8 cellular contexts compared by ENCODE assay signal in genomic region chr11:72722050-72722748, GRCh38. TPM values are rescaled to one million over a fixed set of nuclear protein-coding genes. Genes with fewer than 3 reads are reported as not detected.
DNase-seq lines count a peak whose midpoint lies in the region; ATAC-seq and TF ChIP-seq lines count a peak whose summit lies in the region.

No MANE protein-coding gene starts in this region.

- peak overlapping the region; percentile 92 for H3K4me2 ChIP-seq in OCI-LY1 (ENCODE audit: low read length)

- H3K79me2 ChIP-seq in OCI-LY1 (ENCODE audit: insufficient read depth, low read length), result peaks cover 13% of the 10 kb centered on the region; the same call in 1 of the 2 replicates

- no peaks in the 10 kb centered on the region for H3K9me3 ChIP-seq in OCI-LY1 (ENCODE audit: low read length)
- no peaks in the 10 kb centered on the region for H3K9me3 ChIP-seq in muscle layer of colon (ENCODE audit: low read length)

- H3K27me3 ChIP-seq in OCI-LY1 (ENCODE audit: insufficient read depth, low read length) (no peaks in the 10 kb centered on the region), muscle layer of colon (ENCODE audit: control insufficient read depth in 1 of 2, insufficient read depth in 2 of 2, low read length in 2 of 2) (no peaks in the 10 kb centered on the region)

- H4K20me1 ChIP-seq in OCI-LY1 (ENCODE audit: insufficient read depth, low read length), result no peaks in the 10 kb centered on the region

- peak; percentile 87 for DNase-seq in Caki2 (ENCODE audit: low read depth)
- peak; percentile 95 for DNase-seq in HT-29 (ENCODE audit: low spot score)
- peak; percentile 90 for DNase-seq in activated CD8-positive, alpha-beta memory T cell treated with anti-CD3 and anti-CD28 coated beads, Interleukin-2, amount 50 U/mL, for 48 hours
- DNase-seq in epidermal melanocyte (ENCODE audit: insufficient read length, low spot score), result peak; percentile 97
- peak; percentile 53 to 67 for DNase-seq in stimulated activated CD8-positive, alpha-beta memory T cell treated with anti-CD3 and anti-CD28 coated beads, Interleukin-4, amount 100 ng/mL, for 4 hours (ENCODE audit: low read depth in 2 of 2, low spot score in 1 of 2)

- no peaks in the 10 kb centered on the region for H3K9me2 ChIP-seq in OCI-LY1 (ENCODE audit: low read depth, low read length)

- peak overlapping the region; percentile 73 for H3K27ac ChIP-seq in OCI-LY1 (ENCODE audit: low read depth, low read length, poor library complexity, severe bottlenecking)
- peak overlapping the region; percentile 66 for H3K27ac ChIP-seq in muscle layer of colon (ENCODE audit: low read depth, low read length)

- H3K36me3 ChIP-seq in OCI-LY1 (ENCODE audit: insufficient read depth, low read length), result peaks cover 12% of the 10 kb centered on the region
- no peaks in the 10 kb centered on the region for H3K36me3 ChIP-seq in muscle layer of colon (ENCODE audit: insufficient read depth, low read length)

- no peak for TF ChIP-seq CTCF in OCI-LY1 (IDR thresholded peaks at IDR 0.05; ENCODE audit: low read length)

- peak overlapping the region; percentile 82 for H3K9ac ChIP-seq in OCI-LY1 (ENCODE audit: low read length)
- H3K9ac ChIP-seq in muscle layer of colon (ENCODE audit: low read length), result peak overlapping the region; percentile 59

- H3K4me3 ChIP-seq in OCI-LY1 (ENCODE audit: low read depth, low read length, poor library complexity, severe bottlenecking), result peak overlapping the region; percentile 71
- peak overlapping the region; percentile 51 to 82 for H3K4me3 ChIP-seq in muscle layer of colon (ENCODE audit: low read depth in 1 of 2, low read length in 2 of 2)

- in situ Hi-C loops in Caki2 (cut with HindIII; ENCODE audit: low pct_unique_long_range_greater_than_20kb, low sequenced_read_pairs), result no loop called here

- ATAC-seq in GM21367 (IDR thresholded peaks at IDR 0.05; ENCODE audit: unreplicated experiment), result peak; percentile 59

- no peak overlapping the region for H2AFZ ChIP-seq in OCI-LY1 (ENCODE audit: low read length)

- no peaks in the 10 kb centered on the region for H3F3A ChIP-seq in OCI-LY1 (ENCODE audit: insufficient read depth, low read length)

- H3K4me1 ChIP-seq in OCI-LY1 (ENCODE audit: insufficient read depth, low read length, severe bottlenecking) (peaks cover 54% of the 10 kb centered on the region), muscle layer of colon (ENCODE audit: insufficient read depth, low read length) (peaks cover 46% of the 10 kb centered on the region)

RNA-seq across cellular contexts. Expression of gene ARAP1, which starts 30.0 kb away (rescaled TPM):
- total RNA-seq in Caki2 (2014; rRNA removed; shearing (Covaris generic); ENCODE audit: low replicate concordance), result 45.6 and 92.8 TPM in 2 replicates
- total RNA-seq in HT-29 (2014; rRNA removed; shearing (Covaris generic)), result 109 and 161 TPM in 2 replicates

RNA-seq across cellular contexts. Expression of gene PDE2A, which starts 48.0 kb away (rescaled TPM):
- 1.5 TPM in 1 of 2 replicates, not detected in the other for total RNA-seq in Caki2 (2014; rRNA removed; shearing (Covaris generic); ENCODE audit: low replicate concordance)
- total RNA-seq in HT-29 (2014; rRNA removed; shearing (Covaris generic)), result 0.29 and 0.79 TPM in 2 replicates

Comparison
In these comparisons a context has a peak if more than half of its experiments do, and no peak if none do; other contexts are left out.
1. Peak in every context shown above with its lines: DNase-seq, ATAC-seq, H3K4me3 ChIP-seq and H3K27ac ChIP-seq.